ENCODE assay signal across 8 cellular contexts in genomic region chr11:118907051-118907748, GRCh38. TPM values are rescaled to one million over a fixed set of nuclear protein-coding genes. Genes with fewer than 3 reads are reported as not detected.
DNase-seq lines count a peak whose midpoint lies in the region; ATAC-seq, FAIRE-seq and TF ChIP-seq lines count a peak whose summit lies in the region.

No MANE protein-coding gene starts in this region.

- H3K23me2 ChIP-seq in H1 (ENCODE audit: low read depth, low read length) = peaks cover 18% of the 10 kb centered on the region

- no peaks in the 10 kb centered on the region for H3K9me3 ChIP-seq in H1 (ENCODE audit: insufficient read depth in 2 of 2, low read depth in 1 of 2, low read length in 1 of 2)

- H3K56ac ChIP-seq in H1 (replicated peaks; ENCODE audit: insufficient read length, low read depth, low read length) = no peak overlapping the region

- peaks cover 4 to 64% of the 10 kb centered on the region in 2 experiments for H3K79me2 ChIP-seq in H1 (ENCODE audit: control insufficient read depth in 1 of 2, insufficient read depth in 2 of 2, low read length in 2 of 2)

- peaks cover 37% of the 10 kb centered on the region for H3K36me3 Mint-ChIP-seq in activated CD8-positive, alpha-beta T cell treated with anti-CD3 and anti-CD28 coated beads, Interleukin-2, amount 10 ng/mL, durations not matched to agents 7 days and 5 days (ENCODE audit: low read depth)

- H2AFZ ChIP-seq in H1 (ENCODE audit: low read length) = no peak overlapping the region

- no peak overlapping the region for H2AK5ac ChIP-seq in H1 (ENCODE audit: low read depth, low read length)

- no peak for TF ChIP-seq EP300 in H1 (IDR thresholded peaks at IDR 0.05; ENCODE audit: borderline replicate concordance in 1 of 2, low read depth in 2 of 2, low read length in 2 of 2)

- peak overlapping the region; percentile 68; the same call in 1 of the 2 replicates for H4K8ac ChIP-seq in H1 (ENCODE audit: extremely low read depth, insufficient read depth, low read length)

- 28% methylated on average over 21 of the region's 21 CpGs; no CpG with 5 or more reads in 1 of the 2 experiments for whole genome bisulfite sequencing in H1 (ENCODE audit: extremely low coverage in 1 of 2, insufficient coverage in 1 of 2, insufficient read length in 1 of 2, insufficient replicate concordance in 2 of 2, low coverage in 1 of 2, low lambda C conversion rate in 2 of 2, missing lambda C conversion rate in 1 of 2), 2 experiments

- peak; percentile 84 for FAIRE-seq in H1 (lab: Jason Lieb, UNC)

- H4K20me1 ChIP-seq in H1 (replicated peaks in 1 of 2; ENCODE audit: control insufficient read depth in 1 of 2, insufficient read depth in 2 of 2, low read length in 2 of 2) = peaks cover 2 to 16% of the 10 kb centered on the region in 2 experiments

- peak overlapping the region; percentile 91 for H3K18ac ChIP-seq in H1 (ENCODE audit: extremely low read depth, low read length)

- no peak overlapping the region for H3K23ac ChIP-seq in H1 (ENCODE audit: insufficient read length)

- peak overlapping the region in 2 of 4 experiments; percentile 35 to 57; a peak in 4 of 7 replicates for H3K9ac ChIP-seq in H1 (replicated peaks in 1 of 4; ENCODE audit: extremely low read depth in 1 of 4, low read depth in 3 of 4, low read length in 3 of 4)

- H3K4me1 ChIP-seq in H1 (replicated peaks in 1 of 4; ENCODE audit: control insufficient read depth in 3 of 4, insufficient read depth in 4 of 4, low read length in 3 of 4) = peaks cover 4 to 38% (median 31%) of the 10 kb centered on the region in 4 experiments

- H3K27ac Mint-ChIP-seq in activated CD8-positive, alpha-beta T cell treated with anti-CD3 and anti-CD28 coated beads, Interleukin-2, amount 10 ng/mL, durations not matched to agents 7 days and 5 days = peak overlapping the region; percentile 42

- H3K27me3 ChIP-seq in H1 (replicated peaks in 1 of 4; ENCODE audit: control insufficient read depth in 3 of 4, extremely low read depth in 1 of 4, insufficient read depth in 3 of 4, low read length in 3 of 4) = no peaks in the 10 kb centered on the region

- H3K9me3 Mint-ChIP-seq in activated CD8-positive, alpha-beta T cell treated with anti-CD3 and anti-CD28 coated beads, Interleukin-2, amount 10 ng/mL, durations not matched to agents 7 days and 5 days (ENCODE audit: insufficient read depth) = no peaks in the 10 kb centered on the region

- DNase-seq in NCI-H748 (lab: John Stamatoyannopoulos, UW; ENCODE audit: unreplicated experiment) = peak; percentile 72
- DNase-seq in activated CD8-positive, alpha-beta T cell treated with anti-CD3 and anti-CD28 coated beads, Interleukin-2, amount 10 ng/mL, durations not matched to agents 7 days and 5 days = peak; percentile 91
- DNase-seq in H1 (ENCODE audit: low read depth in 1 of 2, low spot score in 2 of 2) = peak in 1 of 2 experiments; percentile 97
- peak; percentile 90 for DNase-seq in midbrain (lab: John Stamatoyannopoulos, UW)
- DNase-seq in stimulated activated CD8-positive, alpha-beta memory T cell treated with anti-CD3 and anti-CD28 coated beads, Interleukin-4, amount 100 ng/mL, for 24 hours (ENCODE audit: low read depth) = peak; percentile 79

- TF ChIP-seq CTCF in GM12801 (IDR thresholded peaks at IDR 0.05; ENCODE audit: extremely low read depth, insufficient read length) (peak; percentile 90), H1 (IDR thresholded peaks at IDR 0.05; ENCODE audit: control extremely low read depth in 1 of 3, insufficient read depth in 1 of 3, low read depth in 1 of 3, low read length in 3 of 3) (peak in 2 of 3 experiments; percentile 95 to 97; a peak in 3 of 4 replicates)

- no peak overlapping the region for H2BK120ac ChIP-seq in H1 (replicated peaks; ENCODE audit: low read depth, low read length)

- H3K27me3 Mint-ChIP-seq in activated CD8-positive, alpha-beta T cell treated with anti-CD3 and anti-CD28 coated beads, Interleukin-2, amount 10 ng/mL, durations not matched to agents 7 days and 5 days (ENCODE audit: low read depth) = no peaks in the 10 kb centered on the region

- peak overlapping the region; percentile 1; the same call in 1 of the 2 replicates for H2BK12ac ChIP-seq in H1 (ENCODE audit: low read depth, low read length)

- H3K4ac ChIP-seq in H1 (replicated peaks; ENCODE audit: insufficient read length, low read depth, low read length) = no peak overlapping the region

- peaks cover 46% of the 10 kb centered on the region for H3K4me1 Mint-ChIP-seq in activated CD8-positive, alpha-beta T cell treated with anti-CD3 and anti-CD28 coated beads, Interleukin-2, amount 10 ng/mL, durations not matched to agents 7 days and 5 days (ENCODE audit: low read depth)

- POLR2A ChIA-PET in activated CD8-positive, alpha-beta T cell treated with anti-CD3 and anti-CD28 coated beads, Interleukin-2, amount 10 ng/mL, durations not matched to agents 7 days and 5 days (lab: Charles Lee) = interaction anchor here (0.9 to 3.6 kb wide), 4 partner anchors 16 to 117 kb away, joined by 3 to 12 read pairs (median 8); partner anchors contain the start of gene BCL9L
- POLR2A ChIA-PET in H1 (lab: Charles Lee; ENCODE audit: partially characterized antibody) = interaction anchor here (0.6 to 10.7 kb wide), 6 partner anchors 9 to 116 kb away, joined by 3 to 101 read pairs (median 7); partner anchors contain the start of gene DDX6

- ATAC-seq in HG03139 (IDR thresholded peaks at IDR 0.05; ENCODE audit: unreplicated experiment) (peak; percentile 58), HG03457 (IDR thresholded peaks at IDR 0.05; ENCODE audit: unreplicated experiment) (no peak)
- peak; percentile 74 for ATAC-seq in activated CD8-positive, alpha-beta T cell treated with anti-CD3 and anti-CD28 coated beads, Interleukin-2, amount 10 ng/mL, durations not matched to agents 7 days and 5 days

- peak overlapping the region; percentile 76 for H2BK5ac ChIP-seq in H1 (ENCODE audit: low read depth, low read length)

- peak overlapping the region; percentile 95; the same call in 1 of the 2 replicates for H2BK15ac ChIP-seq in H1 (ENCODE audit: low read length)

- peak overlapping the region; percentile 46; the same call in 1 of the 2 replicates for H3K27ac ChIP-seq in H1 (ENCODE audit: low read depth, low read length)

- CTCF ChIA-PET in activated CD8-positive, alpha-beta T cell treated with anti-CD3 and anti-CD28 coated beads, Interleukin-2, amount 10 ng/mL, durations not matched to agents 7 days and 5 days (lab: Charles Lee) = interaction anchor here (0.9 to 1.7 kb wide), 7 partner anchors 12 to 160 kb away, joined by 3 to 8 read pairs (median 4); no protein-coding TSS in a partner anchor
- CTCF ChIA-PET in H1 (lab: Charles Lee; ENCODE audit: partially characterized antibody) = interaction anchor here (0.6 to 3.6 kb wide), 15 partner anchors 11 to 218 kb away, joined by 3 to 23 read pairs (median 4); partner anchors contain the start of genes DDX6 and UPK2

- H3K14ac ChIP-seq in H1 (ENCODE audit: insufficient read length) = no peak overlapping the region

- H4K91ac ChIP-seq in H1 (replicated peaks; ENCODE audit: insufficient read length, low read length) = peak overlapping the region; percentile 86

- H3K4me3 Mint-ChIP-seq in activated CD8-positive, alpha-beta T cell treated with anti-CD3 and anti-CD28 coated beads, Interleukin-2, amount 10 ng/mL, durations not matched to agents 7 days and 5 days = no peak overlapping the region

- peak overlapping the region in 3 of 4 experiments; percentile 12 to 38 (median 15); a peak in 4 of 8 replicates for H3K4me3 ChIP-seq in H1 (ENCODE audit: extremely low read depth in 1 of 4, insufficient read depth in 2 of 4, low read depth in 3 of 4, low read length in 4 of 4)

- H3K4me2 ChIP-seq in H1 (ENCODE audit: insufficient read depth in 1 of 2, low read depth in 2 of 2, low read length in 2 of 2) = peak overlapping the region; percentile 67 to 92

- peak overlapping the region; percentile 7 for H4K5ac ChIP-seq in H1 (ENCODE audit: insufficient read length, low read depth, low read length)

- peaks cover 11 to 33% (median 26%) of the 10 kb centered on the region in 4 experiments for H3K36me3 ChIP-seq in H1 (ENCODE audit: control insufficient read depth in 2 of 4, insufficient read depth in 4 of 4, low read length in 3 of 4)

- peaks cover 7% of the 10 kb centered on the region; the same call in 1 of the 2 replicates for H3K79me1 ChIP-seq in H1 (ENCODE audit: low read depth, low read length)

- peak overlapping the region; percentile 6; the same call in 1 of the 2 replicates for H2BK20ac ChIP-seq in H1 (ENCODE audit: low read length)

- no peak; a peak in 1 of 3 replicates for TF ChIP-seq POLR2A in H1 (IDR thresholded peaks at IDR 0.05; ENCODE audit: control extremely low read depth in 1 of 2, low read depth in 2 of 2, low read length in 2 of 2)

- peak; percentile 98 to 100 for TF ChIP-seq RAD21 in H1 (IDR thresholded peaks at IDR 0.05 in 1 of 2, conservative IDR thresholded peaks at IDR 0.05 in 1 of 2; ENCODE audit: low read depth in 2 of 2, low read length in 2 of 2)

RNA-seq across cellular contexts. Expression of gene BCL9L, which starts 18.5 kb away (rescaled TPM):
- 10 to 100 TPM; 70.0 to 70.6 TPM for total RNA-seq in activated CD8-positive, alpha-beta T cell treated with anti-CD3 and anti-CD28 coated beads, Interleukin-2, amount 10 ng/mL, durations not matched to agents 7 days and 5 days
- total RNA-seq in H1 (2021; fragmentation: NEBNext Ultra II Directional; extraction: Animal tissue kit (Norgen Biotek cat#: 25700)) = 57.8 and 58.2 TPM in 2 replicates
- 6.2 and 15.7 TPM in 2 replicates for polyA plus RNA-seq in H1 (2011; rRNA removed)
- 4.4 TPM for polyA plus RNA-seq in H1 (2011; cell fraction: cytosol; rRNA removed)
- 29.6 TPM for polyA plus RNA-seq in H1 (2011; cell fraction: nucleus; rRNA removed)
- polyA plus RNA-seq in H1 (2012, experiment 1 of 2) = 40.7 to 56.9 TPM (median 45.3 TPM) in 4 replicates
- polyA plus RNA-seq in H1 (2012, experiment 2 of 2) = 18.6 TPM
- polyA plus RNA-seq in H1 (2013, experiment 1 of 2) = 62.5 TPM
- polyA plus RNA-seq in H1 (2013, experiment 2 of 2) = 58.3 TPM
- 4.8 and 6.3 TPM in 2 replicates for polyA minus RNA-seq in H1 (2011; rRNA and poly(A)+ RNA removed)
- polyA minus RNA-seq in H1 (2011; cell fraction: cytosol; rRNA and poly(A)+ RNA removed) = 31.1 TPM
- 20.6 TPM for polyA minus RNA-seq in H1 (2011; cell fraction: nucleus; rRNA and poly(A)+ RNA removed)

RNA-seq across cellular contexts. Expression of gene CXCR5, which starts 23.5 kb away (rescaled TPM):
- under 1 TPM; 0.08 to 0.18 TPM for total RNA-seq in activated CD8-positive, alpha-beta T cell treated with anti-CD3 and anti-CD28 coated beads, Interleukin-2, amount 10 ng/mL, durations not matched to agents 7 days and 5 days
- not detected in 2 replicates for total RNA-seq in H1 (2021; fragmentation: NEBNext Ultra II Directional; extraction: Animal tissue kit (Norgen Biotek cat#: 25700))
- polyA plus RNA-seq in H1 (2011; rRNA removed) = not detected in 2 replicates
- polyA plus RNA-seq in H1 (2011; cell fraction: cytosol; rRNA removed) = not detected
- not detected for polyA plus RNA-seq in H1 (2011; cell fraction: nucleus; rRNA removed)
- polyA plus RNA-seq in H1 (2012, experiment 1 of 2) = not detected in 4 replicates
- polyA plus RNA-seq in H1 (2012, experiment 2 of 2) = not detected
- not detected for polyA plus RNA-seq in H1 (2013, experiment 1 of 2)
- not detected for polyA plus RNA-seq in H1 (2013, experiment 2 of 2)
- not detected in 2 replicates for polyA minus RNA-seq in H1 (2011; rRNA and poly(A)+ RNA removed)
- polyA minus RNA-seq in H1 (2011; cell fraction: cytosol; rRNA and poly(A)+ RNA removed) = not detected
- not detected for polyA minus RNA-seq in H1 (2011; cell fraction: nucleus; rRNA and poly(A)+ RNA removed)

RNA-seq across cellular contexts. Expression of gene UPK2, which starts 48.9 kb away (rescaled TPM):
- total RNA-seq in activated CD8-positive, alpha-beta T cell treated with anti-CD3 and anti-CD28 coated beads, Interleukin-2, amount 10 ng/mL, durations not matched to agents 7 days and 5 days = not detected
- total RNA-seq in H1 (2021; fragmentation: NEBNext Ultra II Directional; extraction: Animal tissue kit (Norgen Biotek cat#: 25700)) = not detected in 2 replicates
- 0.76 and 1.8 TPM in 2 replicates for polyA plus RNA-seq in H1 (2011; rRNA removed)
- 0.34 TPM for polyA plus RNA-seq in H1 (2011; cell fraction: cytosol; rRNA removed)
- polyA plus RNA-seq in H1 (2011; cell fraction: nucleus; rRNA removed) = 0.43 TPM
- 0.36 to 0.88 TPM (median 0.56 TPM) in 4 replicates for polyA plus RNA-seq in H1 (2012, experiment 1 of 2)
- polyA plus RNA-seq in H1 (2012, experiment 2 of 2) = 0.21 TPM
- polyA plus RNA-seq in H1 (2013, experiment 1 of 2) = 0.65 TPM
- 0.37 TPM for polyA plus RNA-seq in H1 (2013, experiment 2 of 2)
- not detected in 2 replicates for polyA minus RNA-seq in H1 (2011; rRNA and poly(A)+ RNA removed)
- polyA minus RNA-seq in H1 (2011; cell fraction: cytosol; rRNA and poly(A)+ RNA removed) = not detected
- polyA minus RNA-seq in H1 (2011; cell fraction: nucleus; rRNA and poly(A)+ RNA removed) = not detected
